Comparison of ENCODE assay signal across 8 cellular contexts in the genomic region with DNA sequence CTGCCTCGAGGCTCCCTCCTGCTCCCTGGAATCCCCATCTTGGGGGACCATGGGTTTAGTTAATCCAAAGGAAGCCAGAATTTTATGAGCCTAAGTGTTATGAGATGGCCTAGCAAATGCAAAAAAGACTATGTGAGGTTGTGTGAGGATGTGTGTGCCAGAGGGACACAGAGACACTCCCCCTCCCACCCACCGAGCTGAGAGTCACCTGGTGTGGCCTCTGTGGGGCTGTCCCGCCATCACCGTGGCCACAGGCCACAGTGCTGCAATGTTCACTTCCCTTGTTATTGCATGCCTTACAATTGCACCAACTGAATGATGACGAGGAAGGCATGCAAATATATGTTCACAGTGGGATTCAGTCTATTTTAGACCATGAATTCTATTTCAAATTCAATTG. TPM values are rescaled to one million over a fixed set of nuclear protein-coding genes. Genes with fewer than 3 reads are reported as not detected.
DNase-seq lines count a peak whose midpoint lies in the region; ATAC-seq lines count a peak whose summit lies in the region.
"Had no signal": no experiment of that assay in that cellular context is flagged by ENCODE, and none has a peak within 500 bp of the region (broad histone marks: within the 10 kb centered on the region; RNA-seq: fewer than 3 reads in every experiment).

No MANE protein-coding gene starts in this region.

- peaks cover 39% of the 10 kb centered on the region for H3K27me3 Mint-ChIP-seq in activated CD8-positive, alpha-beta memory T cell treated with anti-CD3 and anti-CD28 coated beads, Interleukin-2, amount 10 ng/mL, durations not matched to agents 7 days and 5 days

- H3K4me1 Mint-ChIP-seq in activated CD8-positive, alpha-beta memory T cell treated with anti-CD3 and anti-CD28 coated beads, Interleukin-2, amount 10 ng/mL, durations not matched to agents 7 days and 5 days, result peaks cover 28% of the 10 kb centered on the region

- CTCF ChIA-PET in activated CD8-positive, alpha-beta memory T cell treated with anti-CD3 and anti-CD28 coated beads, Interleukin-2, amount 10 ng/mL, durations not matched to agents 7 days and 5 days (lab: Charles Lee), result interaction anchor here (0.8 to 5.8 kb wide), 9 partner anchors 14 to 302 kb away, joined by 3 to 59 read pairs (median 4); no protein-coding TSS in a partner anchor

- no peaks in the 10 kb centered on the region for H3K36me3 Mint-ChIP-seq in activated CD8-positive, alpha-beta memory T cell treated with anti-CD3 and anti-CD28 coated beads, Interleukin-2, amount 10 ng/mL, durations not matched to agents 7 days and 5 days

- no peak overlapping the region for H3K4me3 Mint-ChIP-seq in activated CD8-positive, alpha-beta memory T cell treated with anti-CD3 and anti-CD28 coated beads, Interleukin-2, amount 10 ng/mL, durations not matched to agents 7 days and 5 days

- no peaks in the 10 kb centered on the region for H3K9me3 Mint-ChIP-seq in activated CD8-positive, alpha-beta memory T cell treated with anti-CD3 and anti-CD28 coated beads, Interleukin-2, amount 10 ng/mL, durations not matched to agents 7 days and 5 days (ENCODE audit: low read depth)

- H3K27ac Mint-ChIP-seq in activated CD8-positive, alpha-beta memory T cell treated with anti-CD3 and anti-CD28 coated beads, Interleukin-2, amount 10 ng/mL, durations not matched to agents 7 days and 5 days, result peak overlapping the region; percentile 56

- ATAC-seq in GM19351 (IDR thresholded peaks at IDR 0.05; ENCODE audit: unreplicated experiment), result peak; percentile 95
- ATAC-seq in HG02852 (IDR thresholded peaks at IDR 0.05; ENCODE audit: unreplicated experiment), result peak; percentile 84
- peak; percentile 88 for ATAC-seq in activated CD8-positive, alpha-beta memory T cell treated with anti-CD3 and anti-CD28 coated beads, Interleukin-2, amount 10 ng/mL, durations not matched to agents 7 days and 5 days

- peak; percentile 86 for DNase-seq in activated CD8-positive, alpha-beta memory T cell treated with anti-CD3 and anti-CD28 coated beads, Interleukin-2, amount 10 ng/mL, durations not matched to agents 7 days and 5 days
- DNase-seq in stimulated activated CD4-positive, alpha-beta T cell treated with anti-CD3 and anti-CD28 coated beads, TNF-alpha, amount 100 ng/mL, for 24 hours (ENCODE audit: low read depth in 3 of 3), result peak in 2 of 3 experiments; percentile 9 to 47
- DNase-seq in NCI-H187 (lab: John Stamatoyannopoulos, UW) (no peak), hepatic stellate cell (ENCODE audit: low spot score) (no peak), SIG-M5 (lab: John Stamatoyannopoulos, UW) (no peak)
- DNase-seq: T1000 had no signal

RNA-seq across cellular contexts. Expression of gene FGFBP2, which starts 0.6 kb away (rescaled TPM):
- 1 to 10 TPM; 2.0 to 9.0 TPM for total RNA-seq in activated CD8-positive, alpha-beta memory T cell treated with anti-CD3 and anti-CD28 coated beads, Interleukin-2, amount 10 ng/mL, durations not matched to agents 7 days and 5 days

RNA-seq across cellular contexts. Expression of gene FGFBP1, which starts 25.0 kb away (rescaled TPM):
- not detected for total RNA-seq in activated CD8-positive, alpha-beta memory T cell treated with anti-CD3 and anti-CD28 coated beads, Interleukin-2, amount 10 ng/mL, durations not matched to agents 7 days and 5 days

Comparison
In these comparisons a context has a peak if more than half of its experiments do, and no peak if none do; other contexts are left out.
1. DNase-seq: peak in activated CD8-positive, alpha-beta memory T cell treated with anti-CD3 and anti-CD28 coated beads, Interleukin-2, amount 10 ng/mL, durations not matched to agents 7 days and 5 days (single experiment) and stimulated activated CD4-positive, alpha-beta T cell treated with anti-CD3 and anti-CD28 coated beads, TNF-alpha, amount 100 ng/mL, for 24 hours (2 of 3); none in NCI-H187 (0 of 2), hepatic stellate cell (single experiment) and SIG-M5 (single experiment).
2. Peak in every context shown above with its lines, with median percentiles within 50 percentile points of each other: ATAC-seq.